ENCODE assay signal across 8 cellular contexts in genomic region chr13:80361883-80362327, GRCh38. TPM values are rescaled to one million over a fixed set of nuclear protein-coding genes. Genes with fewer than 3 reads are reported as not detected.
A peak's percentile ranks its signal among the peaks of the same experiment; 100 is the strongest.
DNase-seq lines count a peak whose midpoint lies in the region; ATAC-seq and TF ChIP-seq lines count a peak whose summit lies in the region.

No MANE protein-coding gene starts in this region.

- TF ChIP-seq POLR2A in testis (IDR thresholded peaks at IDR 0.05): no peak

- peak; percentile 89 for ATAC-seq in GM18858 (IDR thresholded peaks at IDR 0.05; ENCODE audit: unreplicated experiment)

- POLR2A ChIA-PET in HEK293 (lab: Yijun Ruan, JAX): no interaction called here
- POLR2A ChIA-PET in CD8-positive, alpha-beta memory T cell (lab: Charles Lee): no interaction called here

- no peaks in the 10 kb centered on the region for H3K9me3 Mint-ChIP-seq in CD8-positive, alpha-beta memory T cell

- H3K4me1 Mint-ChIP-seq in CD8-positive, alpha-beta memory T cell: peaks cover 3 to 5% (median 4%) of the 10 kb centered on the region in 3 donors

- H3K4me3 Mint-ChIP-seq in CD8-positive, alpha-beta memory T cell: no peak overlapping the region

- H3K27ac ChIP-seq in HEK293 (ENCODE audit: extremely low read depth, low read depth, low read length) (no peak overlapping the region), testis (no peak overlapping the region)
- no peak overlapping the region for H3K27ac ChIP-seq in CD8-positive, alpha-beta memory T cell (ENCODE audit: low read depth, low read length)

- H3K4me3 ChIP-seq in HEK293 (ENCODE audit: low read depth, low read length) (no peak overlapping the region), testis (no peak overlapping the region)
- no peak overlapping the region for H3K4me3 ChIP-seq in CD8-positive, alpha-beta memory T cell (ENCODE audit: low read length)

- intact Hi-C loops in head of caudate nucleus (cut with DNase I) (loop anchor here (10.0 kb wide), 1 partner anchor 587 kb away; no protein-coding TSS in a partner anchor), testis (cut with DNase I; ENCODE audit: low total_unique reads) (no loop called here)

- H3K27me3 ChIP-seq in testis: no peaks in the 10 kb centered on the region
- no peaks in the 10 kb centered on the region for H3K27me3 ChIP-seq in CD8-positive, alpha-beta memory T cell (ENCODE audit: insufficient read depth, low read length, poor library complexity, severe bottlenecking)

- H3K9me3 ChIP-seq in HEK293 (ENCODE audit: control insufficient read depth, insufficient read depth, low read depth, low read length) (no peaks in the 10 kb centered on the region), testis (no peaks in the 10 kb centered on the region)
- H3K9me3 ChIP-seq in CD8-positive, alpha-beta memory T cell (ENCODE audit: low read length): no peaks in the 10 kb centered on the region

- H3K36me3 Mint-ChIP-seq in CD8-positive, alpha-beta memory T cell: no peaks in the 10 kb centered on the region

- H3K36me3 ChIP-seq in HEK293 (ENCODE audit: control insufficient read depth in 2 of 2, insufficient read depth in 1 of 2, low read length in 2 of 2) (no peaks in the 10 kb centered on the region), testis (ENCODE audit: low read depth, missing control alignments) (no peaks in the 10 kb centered on the region)
- H3K36me3 ChIP-seq in CD8-positive, alpha-beta memory T cell (ENCODE audit: insufficient read depth, low read length): no peaks in the 10 kb centered on the region

- H3K4me1 ChIP-seq in HEK293 (ENCODE audit: control insufficient read depth, insufficient read depth, low read length) (no peaks in the 10 kb centered on the region), testis (no peaks in the 10 kb centered on the region)
- no peaks in the 10 kb centered on the region for H3K4me1 ChIP-seq in CD8-positive, alpha-beta memory T cell (ENCODE audit: insufficient read depth, low read length)

- H3K27me3 Mint-ChIP-seq in CD8-positive, alpha-beta memory T cell: no peaks in the 10 kb centered on the region

- DNase-seq in NCI-H345 treated with DMSO at 0.1 percent for 48 hours (lab: John Stamatoyannopoulos, UW; ENCODE audit: unreplicated experiment): peak; percentile 23
- peak in 27 of 42 donors; percentile 7 to 68 (median 33) for DNase-seq in head of caudate nucleus
- no peak for DNase-seq in ecto neural progenitor cell (ENCODE audit: low spot score)
- no peak for DNase-seq in testis
- DNase-seq in stimulated activated CD4-positive, alpha-beta T cell treated with anti-CD3 and anti-CD28 coated beads, Interleukin-4, amount 100 ng/mL, for 4 hours: no peak
- DNase-seq in CD8-positive, alpha-beta memory T cell: no peak

- 92 to 93% methylated on average over 2 of the region's 2 CpGs for whole genome bisulfite sequencing in testis, 2 donors

- peak overlapping the region in 1 of 8 donors; percentile 52 for H3K27ac Mint-ChIP-seq in CD8-positive, alpha-beta memory T cell

- CTCF ChIA-PET in HEK293 (lab: Yijun Ruan, JAX): interaction anchor here (0.6 to 2.8 kb wide), 3 partner anchors 19 to 636 kb away, joined by 3 to 17 read pairs (median 3); no protein-coding TSS in a partner anchor
- CTCF ChIA-PET in CD8-positive, alpha-beta memory T cell (lab: Charles Lee): interaction anchor here (1.0 kb wide), 1 partner anchor 19 kb away, joined by 4 read pairs; no protein-coding TSS in a partner anchor

- TF ChIP-seq CTCF in HEK293 (tag by site-specific recombination; IDR thresholded peaks at IDR 0.05) (no peak), testis (IDR thresholded peaks at IDR 0.05) (no peak)

TF ChIP-seq in HEK293, 187 proteins besides CTCF, POLR2A, EP300 and RAD21 (continues in another document):
- TF ChIP-seq ZNF302 (tag by site-specific recombination; IDR thresholded peaks at IDR 0.05; ENCODE audit: low read depth): no peak
- no peak for TF ChIP-seq ZNF423 (tag by site-specific recombination; IDR thresholded peaks at IDR 0.05)
- TF ChIP-seq ZNF274 (IDR thresholded peaks at IDR 0.05; ENCODE audit: low read length): no peak
- no peak for TF ChIP-seq ZNF274 (tag by site-specific recombination; IDR thresholded peaks at IDR 0.05; ENCODE audit: borderline replicate concordance)
- no peak for TF ChIP-seq PRDM6 (tag by site-specific recombination; IDR thresholded peaks at IDR 0.05)
- TF ChIP-seq ZNF362 (tag by site-specific recombination; IDR thresholded peaks at IDR 0.05): no peak
- TF ChIP-seq ZNF639 (tag by site-specific recombination; IDR thresholded peaks at IDR 0.05): no peak
- no peak for TF ChIP-seq REST (tag by site-specific recombination; IDR thresholded peaks at IDR 0.05)
- TF ChIP-seq ZNF768 (tag by site-specific recombination; IDR thresholded peaks at IDR 0.05): no peak
- no peak for TF ChIP-seq ZXDB (tag by site-specific recombination; IDR thresholded peaks at IDR 0.05)
- TF ChIP-seq ZNF341 (tag by site-specific recombination; IDR thresholded peaks at IDR 0.05; ENCODE audit: low read depth): no peak
- no peak for TF ChIP-seq KLF7 (tag by site-specific recombination; IDR thresholded peaks at IDR 0.05; ENCODE audit: borderline replicate concordance)
- TF ChIP-seq ZNF394 (tag by site-specific recombination; IDR thresholded peaks at IDR 0.05; ENCODE audit: borderline replicate concordance): no peak
- no peak for TF ChIP-seq ZNF76 (tag by site-specific recombination; IDR thresholded peaks at IDR 0.05; ENCODE audit: borderline replicate concordance, low read depth)

RNA-seq across cellular contexts. Expression of gene SPRY2, which starts 21.0 kb away (rescaled TPM):
- 10 to 100 TPM in 1 of 2 donors, 1 to 10 TPM in 1; 8.4 to 12.9 TPM for total RNA-seq in testis
- 10.7 TPM for polyA plus RNA-seq in testis (ENCODE audit: insufficient read depth, low read depth, low replicate concordance)
- total RNA-seq in CD8-positive, alpha-beta memory T cell: 1 to 10 TPM in 1 of 2 experiments, under 1 TPM in 1; 0.91 to 1.1 TPM
- 10.5 TPM for polyA plus RNA-seq in CD8-positive, alpha-beta memory T cell

Comparison
In these comparisons a context has a peak if more than half of its experiments do, and no peak if none do; other contexts are left out.
1. DNase-seq: peak in NCI-H345 treated with DMSO at 0.1 percent for 48 hours (single experiment) and head of caudate nucleus (27 of 42); none in ecto neural progenitor cell (single experiment), testis (single experiment), stimulated activated CD4-positive, alpha-beta T cell treated with anti-CD3 and anti-CD28 coated beads, Interleukin-4, amount 100 ng/mL, for 4 hours (0 of 2) and CD8-positive, alpha-beta memory T cell (0 of 5).
2. RNA of gene SPRY2, which starts 21.0 kb away (total RNA-seq): 8.4 to 12.9 TPM in testis; 0.91 to 1.1 TPM in CD8-positive, alpha-beta memory T cell; every median in the first group is over 4 times any median in the second.